Comparison of ENCODE assay signal across 13 cellular contexts in genomic region chr22:31271026-31271425, GRCh38. TPM values are rescaled to one million over a fixed set of nuclear protein-coding genes. Genes with fewer than 3 reads are reported as not detected.
DNase-seq lines count a peak whose midpoint lies in the region; ATAC-seq and TF ChIP-seq lines count a peak whose summit lies in the region.
"Had no signal": no experiment of that assay in that cellular context is flagged by ENCODE, and none has a peak within 500 bp of the region (broad histone marks: within the 10 kb centered on the region; RNA-seq: fewer than 3 reads in every experiment).

No MANE protein-coding gene starts in this region.

- H3K9me2 ChIP-seq in GM23338 (ENCODE audit: insufficient read depth), result no peaks in the 10 kb centered on the region
- H3K9me2 ChIP-seq: SK-N-SH had no signal

- no peaks in the 10 kb centered on the region for H3K9me3 Mint-ChIP-seq in activated CD8-positive, alpha-beta T cell treated with anti-CD3 and anti-CD28 coated beads, Interleukin-2, amount 10 ng/mL, durations not matched to agents 7 days and 5 days (ENCODE audit: insufficient read depth)
- H3K9me3 Mint-ChIP-seq in activated CD8-positive, alpha-beta T cell treated with anti-CD3 and anti-CD28 coated beads for 36 hours, result no peaks in the 10 kb centered on the region
- no peaks in the 10 kb centered on the region for H3K9me3 Mint-ChIP-seq in GM23338
- H3K9me3 Mint-ChIP-seq in progenitor cell of endocrine pancreas (ENCODE audit: low read depth), result no peaks in the 10 kb centered on the region
- H3K9me3 Mint-ChIP-seq in CD14-positive monocyte, result no peaks in the 10 kb centered on the region

- H3K27me3 Mint-ChIP-seq in activated CD8-positive, alpha-beta T cell treated with anti-CD3 and anti-CD28 coated beads, Interleukin-2, amount 10 ng/mL, durations not matched to agents 7 days and 5 days (ENCODE audit: low read depth), result no peaks in the 10 kb centered on the region
- H3K27me3 Mint-ChIP-seq in activated CD8-positive, alpha-beta T cell treated with anti-CD3 and anti-CD28 coated beads for 36 hours, result no peaks in the 10 kb centered on the region
- no peaks in the 10 kb centered on the region for H3K27me3 Mint-ChIP-seq in GM23338 (ENCODE audit: insufficient read depth, low read depth, poor library complexity)
- H3K27me3 Mint-ChIP-seq in progenitor cell of endocrine pancreas, result no peaks in the 10 kb centered on the region
- H3K27me3 Mint-ChIP-seq in CD14-positive monocyte (ENCODE audit: low read depth in 3 of 3), result peaks cover 0 to 2% (median 2%) of the 10 kb centered on the region in 3 donors

- H3K4me1 Mint-ChIP-seq in activated CD8-positive, alpha-beta T cell treated with anti-CD3 and anti-CD28 coated beads, Interleukin-2, amount 10 ng/mL, durations not matched to agents 7 days and 5 days (ENCODE audit: low read depth), result peaks cover 2% of the 10 kb centered on the region
- peaks cover 30% of the 10 kb centered on the region for H3K4me1 Mint-ChIP-seq in activated CD8-positive, alpha-beta T cell treated with anti-CD3 and anti-CD28 coated beads for 36 hours (ENCODE audit: low read depth)
- peaks cover 17% of the 10 kb centered on the region for H3K4me1 Mint-ChIP-seq in GM23338
- peaks cover 13% of the 10 kb centered on the region for H3K4me1 Mint-ChIP-seq in progenitor cell of endocrine pancreas (ENCODE audit: low read depth)
- peaks cover 7% of the 10 kb centered on the region for H3K4me1 Mint-ChIP-seq in CD14-positive monocyte

- 0 out of 2 replicates have a peak, but pooled peaks cover 3% of the 10 kb centered on the region for H3F3A ChIP-seq in GM23338 (replicated peaks; ENCODE audit: low read depth)

- no peak for DNase-seq in activated CD8-positive, alpha-beta T cell treated with anti-CD3 and anti-CD28 coated beads, Interleukin-2, amount 10 ng/mL, durations not matched to agents 7 days and 5 days
- DNase-seq in activated CD8-positive, alpha-beta T cell treated with anti-CD3 and anti-CD28 coated beads for 36 hours, result no peak
- no peak for DNase-seq in GM23338 (ENCODE audit: low spot score)
- DNase-seq in glomerular visceral epithelial cell (ENCODE audit: extremely low spot score), result peak; percentile 27
- DNase-seq in progenitor cell of endocrine pancreas (ENCODE audit: low spot score, unreplicated experiment), result no peak
- DNase-seq in DMS53 treated with DMSO at 0.1 percent for 48 hours (lab: John Stamatoyannopoulos, UW; ENCODE audit: unreplicated experiment), result no peak
- DNase-seq in CD14-positive monocyte (ENCODE audit: low spot score), result no peak
- DNase-seq: left colon, NCI-H69, SK-N-SH had no signal

- H3K27ac ChIP-seq in GM23338 (ENCODE audit: low read depth), result 0 out of 2 replicates have a peak overlapping the region, but pooled peaks have one; percentile 9

- no peak for ATAC-seq in activated CD8-positive, alpha-beta T cell treated with anti-CD3 and anti-CD28 coated beads, Interleukin-2, amount 10 ng/mL, durations not matched to agents 7 days and 5 days
- no peak for ATAC-seq in activated CD8-positive, alpha-beta T cell treated with anti-CD3 and anti-CD28 coated beads for 36 hours
- ATAC-seq in GM23338 (no peak), GM19467 (IDR thresholded peaks at IDR 0.05; ENCODE audit: unreplicated experiment) (no peak)
- ATAC-seq: left colon had no signal

- H3K4me3 Mint-ChIP-seq in activated CD8-positive, alpha-beta T cell treated with anti-CD3 and anti-CD28 coated beads, Interleukin-2, amount 10 ng/mL, durations not matched to agents 7 days and 5 days, result no peak overlapping the region
- H3K4me3 Mint-ChIP-seq in activated CD8-positive, alpha-beta T cell treated with anti-CD3 and anti-CD28 coated beads for 36 hours, result no peak overlapping the region
- H3K4me3 Mint-ChIP-seq in GM23338 (no peak overlapping the region), progenitor cell of endocrine pancreas (ENCODE audit: low read depth) (no peak overlapping the region), CD14-positive monocyte (no peak overlapping the region)

- no peaks in the 10 kb centered on the region for H4K20me1 ChIP-seq in GM23338 (replicated peaks; ENCODE audit: insufficient read depth)

- peaks cover 6% of the 10 kb centered on the region; the same call in 1 of the 2 replicates for H3K4me1 ChIP-seq in GM23338 (ENCODE audit: insufficient read depth)
- H3K4me1 ChIP-seq: HAP-1 had no signal

- peaks cover 19% of the 10 kb centered on the region for H3K36me3 ChIP-seq in GM23338 (ENCODE audit: insufficient read depth)

- peaks cover 57% of the 10 kb centered on the region for H3K36me3 Mint-ChIP-seq in activated CD8-positive, alpha-beta T cell treated with anti-CD3 and anti-CD28 coated beads, Interleukin-2, amount 10 ng/mL, durations not matched to agents 7 days and 5 days (ENCODE audit: low read depth)
- peaks cover 35% of the 10 kb centered on the region for H3K36me3 Mint-ChIP-seq in activated CD8-positive, alpha-beta T cell treated with anti-CD3 and anti-CD28 coated beads for 36 hours (ENCODE audit: low read depth)
- H3K36me3 Mint-ChIP-seq in GM23338 (ENCODE audit: low read depth) (peaks cover 75% of the 10 kb centered on the region), progenitor cell of endocrine pancreas (ENCODE audit: insufficient read depth) (peaks cover 25% of the 10 kb centered on the region), CD14-positive monocyte (peaks cover 80 to 90% of the 10 kb centered on the region in 2 donors)

- no peak overlapping the region for H3K4me2 ChIP-seq in GM23338
- H3K4me2 ChIP-seq: SK-N-SH had no signal

- H2AFZ ChIP-seq in GM23338, result no peak overlapping the region

- CTCF ChIA-PET in activated CD8-positive, alpha-beta T cell treated with anti-CD3 and anti-CD28 coated beads, Interleukin-2, amount 10 ng/mL, durations not matched to agents 7 days and 5 days (lab: Charles Lee), result interaction anchor here (1.0 to 7.0 kb wide), 6 partner anchors 8 to 164 kb away, joined by 3 to 83 read pairs (median 16); partner anchors contain the start of genes LIMK2 and SELENOM
- CTCF ChIA-PET in activated CD8-positive, alpha-beta T cell treated with anti-CD3 and anti-CD28 coated beads for 36 hours (lab: Charles Lee), result interaction anchor here (0.8 to 7.4 kb wide), 9 partner anchors 10 to 163 kb away, joined by 3 to 110 read pairs (median 6); partner anchors contain the start of gene LIMK2

- H3K27me3 ChIP-seq in GM23338 (ENCODE audit: insufficient read depth), result no peaks in the 10 kb centered on the region

- intact Hi-C loops in activated CD8-positive, alpha-beta T cell treated with anti-CD3 and anti-CD28 coated beads for 36 hours (cut with micrococcal nuclease), result no loop called here
- intact Hi-C loops in CD14-positive monocyte (cut with micrococcal nuclease), result loop anchor here (5.0 to 10.0 kb wide), 4 partner anchors 59 to 506 kb away; partner anchors contain the start of genes LIMK2 (in 1 of the 2) and SELENOM (in 1 of the 2)

- H3K27ac Mint-ChIP-seq in activated CD8-positive, alpha-beta T cell treated with anti-CD3 and anti-CD28 coated beads, Interleukin-2, amount 10 ng/mL, durations not matched to agents 7 days and 5 days, result peak overlapping the region; percentile 78
- no peak overlapping the region for H3K27ac Mint-ChIP-seq in activated CD8-positive, alpha-beta T cell treated with anti-CD3 and anti-CD28 coated beads for 36 hours
- H3K27ac Mint-ChIP-seq in GM23338 (no peak overlapping the region), progenitor cell of endocrine pancreas (peak overlapping the region; percentile 13), CD14-positive monocyte (peak overlapping the region in 2 of 7 donors; percentile 3 to 54)

- no peak for TF ChIP-seq CTCF in activated CD8-positive, alpha-beta T cell treated with anti-CD3 and anti-CD28 coated beads for 36 hours (IDR thresholded peaks at IDR 0.05)
- TF ChIP-seq CTCF in GM23338 (conservative IDR thresholded peaks at IDR 0.05; ENCODE audit: low read depth in 2 of 2), result no peak
- no peak for TF ChIP-seq CTCF in progenitor cell of endocrine pancreas (IDR thresholded peaks at IDR 0.05; ENCODE audit: unreplicated experiment)
- no peak for TF ChIP-seq CTCF in CD14-positive monocyte (IDR thresholded peaks at IDR 0.05)

- no peaks in the 10 kb centered on the region for H3K79me2 ChIP-seq in GM23338 (replicated peaks; ENCODE audit: insufficient read depth)

- POLR2A ChIA-PET in activated CD8-positive, alpha-beta T cell treated with anti-CD3 and anti-CD28 coated beads, Interleukin-2, amount 10 ng/mL, durations not matched to agents 7 days and 5 days (lab: Charles Lee), result interaction anchor here (1.5 to 1.8 kb wide), 3 partner anchors 19 to 60 kb away, joined by 5 to 7 read pairs (median 6); partner anchors contain the start of gene PIK3IP1
- POLR2A ChIA-PET in activated CD8-positive, alpha-beta T cell treated with anti-CD3 and anti-CD28 coated beads for 36 hours (lab: Charles Lee), result interaction anchor here (0.6 to 1.4 kb wide), 4 partner anchors 13 to 498 kb away, joined by 3 to 6 read pairs (median 4); partner anchors contain the start of gene PIK3IP1

- no peak overlapping the region for H3K4me3 ChIP-seq in GM23338
- H3K4me3 ChIP-seq: HAP-1, thoracic aorta had no signal

TF ChIP-seq in GM23338, 12 proteins besides CTCF, POLR2A, EP300 and RAD21:
- no peak for TF ChIP-seq STAT1 (IDR thresholded peaks at IDR 0.05; ENCODE audit: unreplicated experiment)
- TF ChIP-seq ETS1 (IDR thresholded peaks at IDR 0.05), result no peak

RNA-seq across cellular contexts. Expression of gene PIK3IP1, which starts 21.3 kb away (rescaled TPM):
- total RNA-seq in activated CD8-positive, alpha-beta T cell treated with anti-CD3 and anti-CD28 coated beads, Interleukin-2, amount 10 ng/mL, durations not matched to agents 7 days and 5 days, result 10 to 100 TPM; 13.2 to 16.1 TPM
- total RNA-seq in activated CD8-positive, alpha-beta T cell treated with anti-CD3 and anti-CD28 coated beads for 36 hours, result 10 to 100 TPM; 18.2 to 19.6 TPM
- total RNA-seq in GM23338 (2014; rRNA removed; shearing (Covaris generic)), result 1.6 and 2.2 TPM in 2 replicates
- polyA plus RNA-seq in GM23338 (2016; fragmentation: Nextera tagmentation; extraction: Ambion mirVana), result 1.1 and 1.5 TPM in 2 replicates
- total RNA-seq in progenitor cell of endocrine pancreas, result 6.2 and 7.6 TPM in 2 replicates
- polyA plus RNA-seq in CD14-positive monocyte, result 10 to 100 TPM; 21.8 to 21.9 TPM

RNA-seq across cellular contexts. Expression of gene LIMK2, which starts 58.9 kb away (rescaled TPM):
- total RNA-seq in activated CD8-positive, alpha-beta T cell treated with anti-CD3 and anti-CD28 coated beads, Interleukin-2, amount 10 ng/mL, durations not matched to agents 7 days and 5 days, result 10 to 100 TPM; 42.7 to 44.3 TPM
- 10 to 100 TPM; 23.2 to 25.5 TPM for total RNA-seq in activated CD8-positive, alpha-beta T cell treated with anti-CD3 and anti-CD28 coated beads for 36 hours
- total RNA-seq in GM23338 (2014; rRNA removed; shearing (Covaris generic)), result 35.5 and 39.8 TPM in 2 replicates
- polyA plus RNA-seq in GM23338 (2016; fragmentation: Nextera tagmentation; extraction: Ambion mirVana) (12.5 and 14.9 TPM in 2 replicates), CD14-positive monocyte (10 to 100 TPM in 1 of 2 donors, 1 to 10 TPM in 1; 5.5 to 10.1 TPM)
- total RNA-seq in progenitor cell of endocrine pancreas, result 41.9 and 44.7 TPM in 2 replicates

Comparison
In these comparisons a context has a peak if more than half of its experiments do, and no peak if none do; other contexts are left out.
1. H3K27ac Mint-ChIP-seq: peak in activated CD8-positive, alpha-beta T cell treated with anti-CD3 and anti-CD28 coated beads, Interleukin-2, amount 10 ng/mL, durations not matched to agents 7 days and 5 days (single experiment) and progenitor cell of endocrine pancreas (single experiment); none in activated CD8-positive, alpha-beta T cell treated with anti-CD3 and anti-CD28 coated beads for 36 hours (single experiment) and GM23338 (single experiment).